1 cellular context compared by ENCODE assay signal in genomic region chr2:128879161-128879560, GRCh38.
TF ChIP-seq lines count a peak whose summit lies in the region.

No MANE protein-coding gene starts in this region.

TF ChIP-seq in WTC11, 78 proteins besides CTCF, POLR2A, EP300 and RAD21 (continued from another document):
- TF ChIP-seq FOXP4 (CRISPR knock-in tag; IDR thresholded peaks at IDR 0.05) (no peak), JUN (CRISPR knock-in tag; IDR thresholded peaks at IDR 0.05) (no peak), TP53 (CRISPR knock-in tag; IDR thresholded peaks at IDR 0.05) (no peak)
TF ChIP-seq in WTC11: peak in this region for 0.
